1 cellular context compared by ENCODE assay signal in genomic region chr4:170007113-170007512, GRCh38.
TF ChIP-seq lines count a peak whose summit lies in the region.

No MANE protein-coding gene starts in this region.

TF ChIP-seq in K562, 482 proteins besides CTCF, POLR2A, EP300 and RAD21 (continued from another document and continues in another):
- TF ChIP-seq JUNB (CRISPR knock-in tag; conservative IDR thresholded peaks at IDR 0.05) (no peak), TCF15 (CRISPR knock-in tag; IDR thresholded peaks at IDR 0.05) (no peak), BACH1 (tag; IDR thresholded peaks at IDR 0.05) (peak; percentile 93), E4F1 (CRISPR knock-in tag; IDR thresholded peaks at IDR 0.05; ENCODE audit: borderline replicate concordance) (no peak), TGIF2 (CRISPR knock-in tag; IDR thresholded peaks at IDR 0.05) (no peak), ZBTB2 (IDR thresholded peaks at IDR 0.05) (no peak), ZNF197 (CRISPR knock-in tag; IDR thresholded peaks at IDR 0.05; ENCODE audit: low read depth) (peak; percentile 78; the same call in 1 of the 2 replicates), MTA2 (IDR thresholded peaks at IDR 0.05; ENCODE audit: low read depth) (peak; percentile 91), ZNF699 (CRISPR knock-in tag; IDR thresholded peaks at IDR 0.05; ENCODE audit: insufficient replicate concordance) (no peak), NFATC3 (IDR thresholded peaks at IDR 0.05) (0 out of 2 replicates have a peak, but pooled peaks have one; percentile 68), ZFPM2 (CRISPR knock-in tag; IDR thresholded peaks at IDR 0.05) (no peak), THRB (CRISPR knock-in tag; conservative IDR thresholded peaks at IDR 0.05) (peak; percentile 72; the same call in 1 of the 2 replicates), ATF7 (IDR thresholded peaks at IDR 0.05) (peak; percentile 91), TRIM25 (IDR thresholded peaks at IDR 0.05; ENCODE audit: borderline replicate concordance) (no peak), HDAC2 (IDR thresholded peaks at IDR 0.05) (peak; percentile 96), ZNF124 (CRISPR knock-in tag; IDR thresholded peaks at IDR 0.05) (no peak), PHB (CRISPR knock-in tag; IDR thresholded peaks at IDR 0.05) (no peak), NUFIP1 (IDR thresholded peaks at IDR 0.05; ENCODE audit: partially characterized antibody) (peak; percentile 65), KAT7 (CRISPR knock-in tag; IDR thresholded peaks at IDR 0.05; ENCODE audit: borderline replicate concordance) (no peak), MCM2 (IDR thresholded peaks at IDR 0.05; ENCODE audit: low read depth) (no peak), CSDE1 (IDR thresholded peaks at IDR 0.05) (no peak), TBP (optimal IDR thresholded peaks at IDR 0.05; ENCODE audit: low read depth, low read length) (no peak), ZNF57 (CRISPR knock-in tag; IDR thresholded peaks at IDR 0.05) (no peak), ZHX1 (conservative IDR thresholded peaks at IDR 0.05; ENCODE audit: low read length) (no peak), ZBTB34 (CRISPR knock-in tag; IDR thresholded peaks at IDR 0.05) (no peak), POLR2AphosphoS5 (IDR thresholded peaks at IDR 0.05; ENCODE audit: control insufficient read depth, insufficient read depth, low read depth, low read length) (peak; percentile 91), ZNF507 (tag; conservative IDR thresholded peaks at IDR 0.05) (no peak), YBX1 (IDR thresholded peaks at IDR 0.05) (no peak), JUND (IDR thresholded peaks at IDR 0.05; ENCODE audit: borderline replicate concordance, low read depth, low read length) (peak; percentile 83), JUND (tag; IDR thresholded peaks at IDR 0.05; ENCODE audit: borderline replicate concordance, low read depth, low read length) (peak; percentile 74; the same call in 1 of the 3 replicates), LCOR (CRISPR knock-in tag; IDR thresholded peaks at IDR 0.05) (peak; percentile 76), FOXA3 (CRISPR knock-in tag; conservative IDR thresholded peaks at IDR 0.05 in 1 of 2, IDR thresholded peaks at IDR 0.05 in 1 of 2) (peak in 1 of 2 experiments; percentile 85; a peak in 2 of 4 replicates), HIVEP1 (CRISPR knock-in tag; IDR thresholded peaks at IDR 0.05) (no peak), E2F6 (IDR thresholded peaks at IDR 0.05; ENCODE audit: borderline replicate concordance in 1 of 2, extremely low read depth in 1 of 2, insufficient read depth in 1 of 2, insufficient read length in 1 of 2, low read depth in 1 of 2, low read length in 1 of 2, poor library complexity in 1 of 2, severe bottlenecking in 1 of 2) (no peak), FOXJ3 (CRISPR knock-in tag; IDR thresholded peaks at IDR 0.05) (no peak), NCOA2 (IDR thresholded peaks at IDR 0.05; ENCODE audit: partially characterized antibody in 2 of 2) (peak; percentile 54 to 64), ATF1 (CRISPR knock-in tag; IDR thresholded peaks at IDR 0.05) (no peak), ATF1 (tag; IDR thresholded peaks at IDR 0.05) (peak; percentile 71), NR4A1 (CRISPR knock-in tag; IDR thresholded peaks at IDR 0.05) (no peak), NR4A1 (tag; IDR thresholded peaks at IDR 0.05) (peak; percentile 76; the same call in 1 of the 2 replicates), KHSRP (IDR thresholded peaks at IDR 0.05) (peak; percentile 72; the same call in 1 of the 2 replicates), VEZF1 (CRISPR knock-in tag; IDR thresholded peaks at IDR 0.05) (peak; percentile 58), CEBPG (CRISPR knock-in tag; IDR thresholded peaks at IDR 0.05) (peak; percentile 68), CEBPG (tag; conservative IDR thresholded peaks at IDR 0.05 in 1 of 2, IDR thresholded peaks at IDR 0.05 in 1 of 2) (peak; percentile 86), IRF1 (CRISPR knock-in tag; IDR thresholded peaks at IDR 0.05; ENCODE audit: borderline replicate concordance) (no peak), NFIX (CRISPR knock-in tag; IDR thresholded peaks at IDR 0.05; ENCODE audit: low read depth) (no peak), ZBED1 (IDR thresholded peaks at IDR 0.05) (peak; percentile 78; the same call in 1 of the 2 replicates), SRF (CRISPR knock-in tag; IDR thresholded peaks at IDR 0.05) (no peak), ZNF518B (CRISPR knock-in tag; IDR thresholded peaks at IDR 0.05) (no peak)
